Comparison of ENCODE assay signal across 8 cellular contexts in the genomic region with DNA sequence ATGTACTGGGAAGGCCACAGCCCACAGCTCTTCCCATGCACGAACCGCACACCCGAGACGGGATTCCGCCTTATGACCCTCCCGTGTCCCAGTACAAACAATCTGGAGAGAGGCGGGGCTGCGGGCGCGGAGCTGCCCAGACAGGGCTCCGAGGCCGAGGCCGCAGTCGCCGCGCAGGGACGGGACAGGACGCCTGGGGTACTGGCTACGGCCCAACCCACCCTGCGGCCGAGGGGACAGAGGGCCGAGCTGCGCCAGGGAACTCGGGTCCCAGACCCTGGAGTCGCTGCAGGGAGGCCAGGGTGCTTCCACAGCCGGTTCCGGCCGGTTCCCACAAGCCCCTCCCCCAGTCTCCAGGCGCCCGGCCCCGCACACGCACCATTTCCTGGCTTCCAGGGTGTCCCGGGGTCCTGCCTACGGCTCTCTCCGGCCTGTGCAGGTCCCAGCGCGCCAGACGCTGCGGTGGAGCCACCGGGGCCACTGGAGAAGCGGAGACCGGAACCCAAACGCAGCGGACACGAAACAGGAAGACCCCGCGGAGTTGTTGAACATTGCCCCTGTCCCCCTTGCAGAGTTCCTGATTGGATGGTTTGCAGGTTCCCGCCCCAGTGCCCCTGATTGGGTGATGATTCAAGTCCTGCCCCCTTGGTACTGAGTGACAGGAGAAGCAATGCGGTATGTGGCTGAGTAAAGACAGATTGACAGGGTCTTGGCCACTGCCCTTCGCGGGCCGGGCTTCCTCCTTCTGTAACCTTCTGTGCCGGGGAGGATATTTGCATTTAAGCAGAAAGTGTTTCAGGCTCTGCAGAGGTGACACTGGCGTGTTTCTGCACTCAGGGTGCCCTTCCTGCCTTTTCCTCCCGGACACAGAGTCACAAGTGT. TPM values are rescaled to one million over a fixed set of nuclear protein-coding genes. Genes with fewer than 3 reads are reported as not detected.
DNase-seq lines count a peak whose midpoint lies in the region; ATAC-seq, FAIRE-seq and TF ChIP-seq lines count a peak whose summit lies in the region.

A gene (minus strand): TSS at position 532 of the 882 bp plus-strand sequence. CDS start 150 bp downstream, at position 382.

- DNase-seq in AG08395 (ENCODE audit: low spot score) = peak; percentile 99
- DNase-seq in NCI-H345 (lab: John Stamatoyannopoulos, UW) = peak; percentile 84
- DNase-seq in activated B cell treated with CpG ODN at 0.5 μM for 24 hours = peak; percentile 81
- DNase-seq in central memory CD4-positive, alpha-beta T cell = peak; percentile 95
- peak; percentile 80 for DNase-seq in stimulated activated CD4-positive, alpha-beta T cell treated with anti-CD3 and anti-CD28 coated beads, Interleukin-12 subunit alpha, Interleukin-12 subunit beta, amount 100 ng/mL, for 4 hours

- H3K27ac Mint-ChIP-seq in activated B cell treated with CpG ODN at 0.5 μM for 24 hours = peak within 1 kb of the TSS; percentile 94

- peaks cover 26% of the 10 kb centered on the region for H3K36me3 Mint-ChIP-seq in activated B cell treated with CpG ODN at 0.5 μM for 24 hours (ENCODE audit: low read depth)

- peak within 1 kb of the TSS; percentile 98 for H3K4me3 Mint-ChIP-seq in activated B cell treated with CpG ODN at 0.5 μM for 24 hours

- FAIRE-seq in islet of Langerhans (lab: Jason Lieb, UNC) = peak; percentile 76

- CTCF ChIA-PET in activated B cell treated with CpG ODN at 0.5 μM for 24 hours (lab: Charles Lee) = interaction anchor here (1.1 kb wide), 1 partner anchor 89 kb away, joined by 3 read pairs; no protein-coding TSS in a partner anchor

- in situ Hi-C loops in GM18951 (cut with MboI; ENCODE audit: low sequenced_read_pairs, unreplicated experiment) = no loop called here

- ATAC-seq in HG03196 (IDR thresholded peaks at IDR 0.05; ENCODE audit: unreplicated experiment) (peak; percentile 95), activated B cell treated with CpG ODN at 0.5 μM for 24 hours (ENCODE audit: low read depth) (peak; percentile 98)

- no peak for TF ChIP-seq CTCF in activated B cell treated with CpG ODN at 0.5 μM for 24 hours (IDR thresholded peaks at IDR 0.05)

- POLR2A ChIA-PET in activated B cell treated with CpG ODN at 0.5 μM for 24 hours (lab: Charles Lee) = interaction anchor here (0.6 to 1.6 kb wide), 11 partner anchors 9 to 997 kb away, joined by 3 to 9 read pairs (median 3); a partner anchor contains a TSS

- intact Hi-C loops in activated B cell treated with CpG ODN at 0.5 μM for 24 hours (cut with micrococcal nuclease) = loop anchor here (1.0 to 10.0 kb wide), 8 partner anchors 56 to 566 kb away; a partner anchor contains a TSS

- H3K27me3 Mint-ChIP-seq in activated B cell treated with CpG ODN at 0.5 μM for 24 hours = no peaks in the 10 kb centered on the region

- H3K9me3 Mint-ChIP-seq in activated B cell treated with CpG ODN at 0.5 μM for 24 hours = no peaks in the 10 kb centered on the region

- peaks cover 49% of the 10 kb centered on the region for H3K4me1 Mint-ChIP-seq in activated B cell treated with CpG ODN at 0.5 μM for 24 hours

- TF ChIP-seq POLR2A in GM18951 (IDR thresholded peaks at IDR 0.05; ENCODE audit: extremely low read depth, insufficient read depth, insufficient read length) = peak; percentile 95

RNA-seq across cellular contexts. Expression of the gene that starts here (rescaled TPM):
- 23.0 and 26.6 TPM in 2 replicates for total RNA-seq in activated B cell treated with CpG ODN at 0.5 μM for 24 hours

Comparison
In these comparisons a context has a peak if more than half of its experiments do, and no peak if none do; other contexts are left out.
1. Peak in every context shown above with its lines: DNase-seq and ATAC-seq.